ENCODE assay signal across 25 cellular contexts in the genomic region with DNA sequence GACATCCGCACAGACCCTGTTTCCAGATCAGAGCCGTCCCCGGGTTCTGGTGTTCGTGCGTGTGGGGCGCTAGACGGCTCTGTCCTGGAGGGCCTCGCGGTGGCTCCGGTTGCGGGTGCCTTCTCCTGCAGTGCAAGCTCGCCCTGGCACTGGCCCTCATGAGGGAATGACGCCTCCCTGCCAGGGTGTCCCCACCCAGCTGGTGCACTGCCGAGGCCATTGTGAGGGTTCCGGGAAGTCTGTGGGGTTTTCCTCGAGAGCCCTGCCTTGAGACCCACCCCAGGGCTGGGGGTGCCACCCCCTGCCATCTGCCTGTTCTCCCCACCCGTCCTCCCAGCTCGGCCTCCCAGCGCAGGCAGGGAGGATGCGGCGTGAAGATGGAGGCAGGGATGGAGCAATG. TPM values are rescaled to one million over a fixed set of nuclear protein-coding genes. Genes with fewer than 3 reads are reported as not detected.
DNase-seq lines count a peak whose midpoint lies in the region; ATAC-seq, FAIRE-seq and TF ChIP-seq lines count a peak whose summit lies in the region.
"Had no signal": no experiment of that assay in that cellular context is flagged by ENCODE, and none has a peak within 500 bp of the region (broad histone marks: within the 10 kb centered on the region; RNA-seq: fewer than 3 reads in every experiment).

No MANE protein-coding gene starts in this region.

- H4K8ac ChIP-seq in IMR-90 (ENCODE audit: low read depth in 2 of 2, low read length in 2 of 2) (no peak overlapping the region), H1 (ENCODE audit: extremely low read depth, insufficient read depth, low read length) (peak overlapping the region; percentile 81; the same call in 1 of the 2 replicates)

- H3K27ac ChIP-seq in IMR-90 (ENCODE audit: insufficient read depth, low read length) (no peak overlapping the region), H1 (ENCODE audit: low read depth, low read length) (no peak overlapping the region), upper lobe of right lung (no peak overlapping the region)

- H2BK15ac ChIP-seq in IMR-90 (ENCODE audit: low read depth, low read length) (no peak overlapping the region), H1 (ENCODE audit: low read length) (no peak overlapping the region)

- no peak overlapping the region for H3K4me3 Mint-ChIP-seq in immature natural killer cell
- H3K4me3 Mint-ChIP-seq: B cell; CD4-positive, alpha-beta T cell had no signal

- H2AK5ac ChIP-seq in IMR-90 (ENCODE audit: low read depth, low read length) = no peak overlapping the region
- H2AK5ac ChIP-seq in H1 (ENCODE audit: low read depth, low read length) = no peak overlapping the region

- TF ChIP-seq RAD21 in IMR-90 (IDR thresholded peaks at IDR 0.05; ENCODE audit: low read length) (no peak), H1 (IDR thresholded peaks at IDR 0.05 in 1 of 2, conservative IDR thresholded peaks at IDR 0.05 in 1 of 2; ENCODE audit: low read depth in 2 of 2, low read length in 2 of 2) (no peak)

- H3K4me1 Mint-ChIP-seq in immature natural killer cell = no peaks in the 10 kb centered on the region
- H3K4me1 Mint-ChIP-seq: B cell had no signal

- H2BK20ac ChIP-seq in IMR-90 (ENCODE audit: low read depth, low read length) (no peak overlapping the region), H1 (ENCODE audit: low read length) (no peak overlapping the region)

- H3K4ac ChIP-seq in IMR-90 (ENCODE audit: low read depth, low read length) = no peak overlapping the region
- H3K4ac ChIP-seq in H1 (replicated peaks; ENCODE audit: insufficient read length, low read depth, low read length) = no peak overlapping the region

- WGBS in IMR-90 (ENCODE audit: extremely low coverage in 2 of 2, insufficient read length in 1 of 2), 2 experiments = 93% methylated on average over 14 of the region's 21 CpGs; no CpG with 5 or more reads in 1 of the 2 experiments
- 91% methylated on average over 20 of the region's 21 CpGs; no CpG with 5 or more reads in 1 of the 2 experiments for WGBS in H1 (ENCODE audit: extremely low coverage in 1 of 2, insufficient coverage in 1 of 2, insufficient read length in 1 of 2, insufficient replicate concordance in 2 of 2, low coverage in 1 of 2, low lambda C conversion rate in 2 of 2, missing lambda C conversion rate in 1 of 2), 2 experiments

- no peak overlapping the region for H3K23ac ChIP-seq in IMR-90 (ENCODE audit: low read depth, low read length)
- no peak overlapping the region for H3K23ac ChIP-seq in H1 (ENCODE audit: insufficient read length)

- H3K79me2 ChIP-seq in H1 (ENCODE audit: control insufficient read depth in 1 of 2, insufficient read depth in 2 of 2, low read length in 2 of 2) = no peaks in the 10 kb centered on the region; a peak in 1 of 4 replicates

- H2AFZ ChIP-seq in IMR-90 (replicated peaks; ENCODE audit: low read length, poor library complexity) (no peak overlapping the region), H1 (ENCODE audit: low read length) (no peak overlapping the region)

- no peak overlapping the region for H3K27ac Mint-ChIP-seq in immature natural killer cell
- H3K27ac Mint-ChIP-seq: B cell; CD4-positive, alpha-beta T cell had no signal

- peaks cover 9% of the 10 kb centered on the region for H3K4me1 ChIP-seq in IMR-90 (ENCODE audit: control insufficient read depth, insufficient read depth, low read length)
- H3K4me1 ChIP-seq in H1 (replicated peaks in 1 of 4; ENCODE audit: control insufficient read depth in 3 of 4, insufficient read depth in 4 of 4, low read length in 3 of 4) = peaks cover 0 to 14% (median 6%) of the 10 kb centered on the region in 4 experiments; a peak in 3 of 7 replicates
- H3K4me1 ChIP-seq in upper lobe of right lung = no peaks in the 10 kb centered on the region
- H3K4me1 ChIP-seq: Caco-2 had no signal

- H2BK5ac ChIP-seq in IMR-90 (ENCODE audit: low read depth, low read length, poor library complexity, severe bottlenecking) (no peak overlapping the region), H1 (ENCODE audit: low read depth, low read length) (peak overlapping the region; percentile 86)

- H3K4me3 ChIP-seq in IMR-90 (ENCODE audit: insufficient read depth, low read depth, low read length) = no peak overlapping the region
- no peak overlapping the region for H3K4me3 ChIP-seq in H1 (ENCODE audit: extremely low read depth in 1 of 4, insufficient read depth in 2 of 4, low read depth in 3 of 4, low read length in 4 of 4)
- H3K4me3 ChIP-seq in upper lobe of right lung = no peak overlapping the region

- H3K9ac ChIP-seq in IMR-90 (ENCODE audit: low read depth, low read length) (no peak overlapping the region), H1 (replicated peaks in 1 of 4; ENCODE audit: extremely low read depth in 1 of 4, low read depth in 3 of 4, low read length in 3 of 4) (no peak overlapping the region)

- BruUV-seq in IMR-90 (replicated peaks; lab: Mats Ljungman, UMichigan) = no TSS peak

- H3K9me3 ChIP-seq in IMR-90 (ENCODE audit: control insufficient read depth, insufficient read depth, low read length) (no peaks in the 10 kb centered on the region), H1 (ENCODE audit: insufficient read depth in 2 of 2, low read depth in 1 of 2, low read length in 1 of 2) (no peaks in the 10 kb centered on the region), upper lobe of right lung (no peaks in the 10 kb centered on the region)
- H3K9me3 ChIP-seq: Caco-2 had no signal

- H3K9me3 Mint-ChIP-seq in immature natural killer cell = no peaks in the 10 kb centered on the region
- H3K9me3 Mint-ChIP-seq: CD4-positive, alpha-beta T cell had no signal

- no peak overlapping the region for H2AK9ac ChIP-seq in IMR-90 (replicated peaks; ENCODE audit: low read depth, low read length, poor library complexity)

- DNase-seq in left ventricle myocardium superior = peak; percentile 26
- no peak for DNase-seq in Right ventricle myocardium superior
- DNase-seq in IMR-90 = no peak
- DNase-seq in H1 (ENCODE audit: low read depth in 1 of 2, low spot score in 2 of 2) = no peak
- no peak for DNase-seq in upper lobe of right lung
- DNase-seq in immature natural killer cell = no peak
- DNase-seq in COLO829 (ENCODE audit: low spot score) = no peak
- DNase-seq: Caco-2; CD4-positive, alpha-beta T cell; MM.1S; NCI-H1048; NCI-H1417 treated with DMSO at 0.1 percent for 48 hours; NCI-H187; NCI-H446; NCI-H526; SHP77 had no signal

- CTCF ChIA-PET in IMR-90 (lab: Yijun Ruan, JAX) (no interaction called here), H1 (lab: Charles Lee; ENCODE audit: partially characterized antibody) (interaction anchor here (0.6 to 6.4 kb wide), 10 partner anchors 9 to 155 kb away, joined by 3 to 41 read pairs (median 12); no protein-coding TSS in a partner anchor)

- no peak overlapping the region for H3K4me2 ChIP-seq in IMR-90 (ENCODE audit: low read depth, low read length)
- H3K4me2 ChIP-seq in H1 (ENCODE audit: insufficient read depth in 1 of 2, low read depth in 2 of 2, low read length in 2 of 2) = 0 out of 4 replicates have a peak overlapping the region, but pooled peaks of 1 of the 2 experiments have one; percentile 9

- no peak overlapping the region for H3K14ac ChIP-seq in IMR-90 (replicated peaks; ENCODE audit: low read depth, low read length)
- no peak overlapping the region for H3K14ac ChIP-seq in H1 (ENCODE audit: insufficient read length)

- H3K18ac ChIP-seq in IMR-90 (ENCODE audit: low read depth, low read length) = no peak overlapping the region
- H3K18ac ChIP-seq in H1 (ENCODE audit: extremely low read depth, low read length) = no peak overlapping the region; the same call in 1 of the 2 replicates

- TF ChIP-seq CTCF in IMR-90 (conservative IDR thresholded peaks at IDR 0.05; ENCODE audit: low read depth, low read length) = no peak
- no peak for TF ChIP-seq CTCF in H1 (IDR thresholded peaks at IDR 0.05; ENCODE audit: control extremely low read depth in 1 of 3, insufficient read depth in 1 of 3, low read depth in 1 of 3, low read length in 3 of 3)
- TF ChIP-seq CTCF in upper lobe of right lung (IDR thresholded peaks at IDR 0.05) = no peak

- no peak overlapping the region for H4K5ac ChIP-seq in IMR-90 (ENCODE audit: low read depth, low read length)
- no peak overlapping the region for H4K5ac ChIP-seq in H1 (ENCODE audit: insufficient read length, low read depth, low read length)

- H3K27me3 Mint-ChIP-seq in immature natural killer cell (ENCODE audit: low read depth in 3 of 3) = no peaks in the 10 kb centered on the region
- H3K27me3 Mint-ChIP-seq: B cell; CD4-positive, alpha-beta T cell had no signal

- FAIRE-seq in H1 (lab: Jason Lieb, UNC) = no peak
- FAIRE-seq: A204.1, G401.6, GM12892, GM18507, GM19239, H54, RCC 7860 had no signal

- H3K79me1 ChIP-seq in IMR-90 (ENCODE audit: low read depth in 1 of 2, low read length in 2 of 2) (peaks cover 4 to 51% of the 10 kb centered on the region in 2 experiments; a peak in 3 of 4 replicates), H1 (ENCODE audit: low read depth, low read length) (peaks cover 3% of the 10 kb centered on the region; the same call in 1 of the 2 replicates)

- H4K20me1 ChIP-seq in IMR-90 (ENCODE audit: insufficient read depth, low read length) (peaks cover 24% of the 10 kb centered on the region), H1 (replicated peaks in 1 of 2; ENCODE audit: control insufficient read depth in 1 of 2, insufficient read depth in 2 of 2, low read length in 2 of 2) (peaks cover 1 to 3% of the 10 kb centered on the region in 2 experiments)

- intact Hi-C loops in left ventricle myocardium superior (cut with micrococcal nuclease) (no loop called here), Right ventricle myocardium superior (cut with DNase I) (no loop called here), IMR-90 (cut with micrococcal nuclease) (no loop called here), upper lobe of right lung (cut with DNase I) (no loop called here)

- no peak overlapping the region for H2BK12ac ChIP-seq in H1 (ENCODE audit: low read depth, low read length)

- no peak for TF ChIP-seq EP300 in H1 (IDR thresholded peaks at IDR 0.05; ENCODE audit: borderline replicate concordance in 1 of 2, low read depth in 2 of 2, low read length in 2 of 2)

- H2BK120ac ChIP-seq in IMR-90 (ENCODE audit: low read depth, low read length) = peak overlapping the region; percentile 27; the same call in 1 of the 2 replicates
- H2BK120ac ChIP-seq in H1 (replicated peaks; ENCODE audit: low read depth, low read length) = no peak overlapping the region

- ATAC-seq in left ventricle myocardium superior (no peak), Right ventricle myocardium superior (ENCODE audit: poor library complexity) (no peak), IMR-90 (ENCODE audit: low read depth) (0 out of 2 replicates have a peak, but pooled peaks have one; percentile 9), upper lobe of right lung (peak; percentile 7)

- H3K36me3 ChIP-seq in IMR-90 (ENCODE audit: control insufficient read depth, insufficient read depth, low read length) (peaks cover 34% of the 10 kb centered on the region), H1 (ENCODE audit: control insufficient read depth in 2 of 4, insufficient read depth in 4 of 4, low read length in 3 of 4) (no peaks in the 10 kb centered on the region), upper lobe of right lung (peaks cover 21% of the 10 kb centered on the region)

- H4K91ac ChIP-seq in IMR-90 (ENCODE audit: insufficient read depth, low read depth, low read length) (no peak overlapping the region), H1 (replicated peaks; ENCODE audit: insufficient read length, low read length) (peak overlapping the region; percentile 25)

- no peaks in the 10 kb centered on the region for H3K27me3 ChIP-seq in IMR-90 (ENCODE audit: control insufficient read depth, insufficient read depth, low read length)
- no peaks in the 10 kb centered on the region for H3K27me3 ChIP-seq in H1 (replicated peaks in 1 of 4; ENCODE audit: control insufficient read depth in 3 of 4, extremely low read depth in 1 of 4, insufficient read depth in 3 of 4, low read length in 3 of 4)
- H3K27me3 ChIP-seq in upper lobe of right lung = no peaks in the 10 kb centered on the region

- TF ChIP-seq POLR2A in IMR-90 (IDR thresholded peaks at IDR 0.05; ENCODE audit: low read depth, low read length) (no peak), H1 (IDR thresholded peaks at IDR 0.05; ENCODE audit: control extremely low read depth in 1 of 2, low read depth in 2 of 2, low read length in 2 of 2) (no peak)

- dilution Hi-C loops in IMR-90 (cut with HindIII; ENCODE audit: low sequenced_read_pairs, unreplicated experiment) = no loop called here

- no peaks in the 10 kb centered on the region for H3K36me3 Mint-ChIP-seq in immature natural killer cell

- POLR2A ChIA-PET in IMR-90 (lab: Charles Lee; ENCODE audit: unreplicated experiment) (no interaction called here), H1 (lab: Charles Lee; ENCODE audit: partially characterized antibody) (interaction anchor here (1.0 kb wide), 1 partner anchor 10 kb away, joined by 4 read pairs; no protein-coding TSS in a partner anchor)

- H3K56ac ChIP-seq in IMR-90 (ENCODE audit: extremely low read depth, insufficient read depth, low read length) = no peak overlapping the region
- no peak overlapping the region for H3K56ac ChIP-seq in H1 (replicated peaks; ENCODE audit: insufficient read length, low read depth, low read length)

- no peaks in the 10 kb centered on the region for H3K23me2 ChIP-seq in H1 (ENCODE audit: low read depth, low read length)

- in situ Hi-C loops in IMR-90 (cut with MboI; ENCODE audit: low sequenced_read_pairs) = no loop called here

- H3K9me1 ChIP-seq in IMR-90 (ENCODE audit: insufficient read depth, low read length) = peaks cover 7% of the 10 kb centered on the region

RNA-seq across cellular contexts. Expression of a gene that starts 19.2 kb away (rescaled TPM):
- total RNA-seq in left ventricle myocardium superior (2.1 TPM), Right ventricle myocardium superior (2.8 TPM), IMR-90 (2012; rRNA removed) (0.18 and 0.28 TPM in 2 replicates), upper lobe of right lung (18.6 TPM)
- polyA plus RNA-seq in IMR-90 (2012; rRNA removed) (0.04 TPM in 1 of 2 replicates, not detected in the other), H1 (2011; rRNA removed) (0.36 and 0.45 TPM in 2 replicates), immature natural killer cell (1 to 10 TPM in 2 of 3 donors, under 1 TPM in 1; 0.25 to 2.8 (median 2.3) TPM)
- polyA plus RNA-seq in IMR-90 (2012; cell fraction: cytosol; rRNA removed) = 0.04 TPM in 1 of 2 replicates, not detected in the other
- 0.33 and 0.40 TPM in 2 replicates for polyA plus RNA-seq in IMR-90 (2012; cell fraction: nucleus; rRNA removed; ENCODE audit: low replicate concordance)
- 0.25 and 0.26 TPM in 2 replicates for total RNA-seq in H1 (2021; fragmentation: NEBNext Ultra II Directional; extraction: Animal tissue kit (Norgen Biotek cat#: 25700))
- 0.61 TPM for polyA plus RNA-seq in H1 (2011; cell fraction: cytosol; rRNA removed)
- 0.16 TPM for polyA plus RNA-seq in H1 (2011; cell fraction: nucleus; rRNA removed)
- polyA plus RNA-seq in H1 (2012, experiment 1 of 2) = 0.13 to 0.46 TPM (median 0.29 TPM) in 3 of 4 replicates, not detected in the other
- 0.14 TPM for polyA plus RNA-seq in H1 (2012, experiment 2 of 2)
- polyA plus RNA-seq in H1 (2013, experiment 1 of 2) = 0.36 TPM
- polyA plus RNA-seq in H1 (2013, experiment 2 of 2) = 0.40 TPM
- polyA minus RNA-seq in H1 (2011; rRNA and poly(A)+ RNA removed) = 0.07 and 0.13 TPM in 2 replicates
- not detected for polyA minus RNA-seq in H1 (2011; cell fraction: cytosol; rRNA and poly(A)+ RNA removed)
- polyA minus RNA-seq in H1 (2011; cell fraction: nucleus; rRNA and poly(A)+ RNA removed) = not detected
- total RNA-seq: Caco-2, OCI-LY7 had no signal

RNA-seq across cellular contexts. Expression of a gene that starts 22.5 kb away (rescaled TPM):
- total RNA-seq in left ventricle myocardium superior (74.6 TPM), Right ventricle myocardium superior (61.3 TPM), IMR-90 (2012; rRNA removed) (25.5 and 34.4 TPM in 2 replicates), upper lobe of right lung (66.3 TPM)
- polyA plus RNA-seq in IMR-90 (2012; rRNA removed) (33.3 and 44.5 TPM in 2 replicates), H1 (2011; rRNA removed) (6.2 and 13.6 TPM in 2 replicates), immature natural killer cell (under 1 TPM in 1 of 3 donors, not detected in 2; 0.09 TPM)
- polyA plus RNA-seq in IMR-90 (2012; cell fraction: cytosol; rRNA removed) = 29.2 and 50.1 TPM in 2 replicates
- 24.5 and 49.2 TPM in 2 replicates for polyA plus RNA-seq in IMR-90 (2012; cell fraction: nucleus; rRNA removed; ENCODE audit: low replicate concordance)
- total RNA-seq in H1 (2021; fragmentation: NEBNext Ultra II Directional; extraction: Animal tissue kit (Norgen Biotek cat#: 25700)) = 19.9 and 21.1 TPM in 2 replicates
- 10.8 TPM for polyA plus RNA-seq in H1 (2011; cell fraction: cytosol; rRNA removed)
- polyA plus RNA-seq in H1 (2011; cell fraction: nucleus; rRNA removed) = 19.0 TPM
- 13.5 to 20.6 TPM (median 17.0 TPM) in 4 replicates for polyA plus RNA-seq in H1 (2012, experiment 1 of 2)
- 13.5 TPM for polyA plus RNA-seq in H1 (2012, experiment 2 of 2)
- 18.3 TPM for polyA plus RNA-seq in H1 (2013, experiment 1 of 2)
- polyA plus RNA-seq in H1 (2013, experiment 2 of 2) = 17.5 TPM
- 4.9 and 7.8 TPM in 2 replicates for polyA minus RNA-seq in H1 (2011; rRNA and poly(A)+ RNA removed)
- 10.4 TPM for polyA minus RNA-seq in H1 (2011; cell fraction: cytosol; rRNA and poly(A)+ RNA removed)
- 6.6 TPM for polyA minus RNA-seq in H1 (2011; cell fraction: nucleus; rRNA and poly(A)+ RNA removed)

RNA-seq across cellular contexts. Expression of a gene that starts 54.3 kb away (rescaled TPM):
- total RNA-seq in left ventricle myocardium superior = 846 TPM
- total RNA-seq in Right ventricle myocardium superior = 760 TPM
- total RNA-seq in IMR-90 (2012; rRNA removed) = 119 and 121 TPM in 2 replicates
- 407 and 444 TPM in 2 replicates for polyA plus RNA-seq in IMR-90 (2012; rRNA removed)
- polyA plus RNA-seq in IMR-90 (2012; cell fraction: cytosol; rRNA removed) = 218 and 593 TPM in 2 replicates
- 457 and 800 TPM in 2 replicates for polyA plus RNA-seq in IMR-90 (2012; cell fraction: nucleus; rRNA removed; ENCODE audit: low replicate concordance)
- total RNA-seq in H1 (2021; fragmentation: NEBNext Ultra II Directional; extraction: Animal tissue kit (Norgen Biotek cat#: 25700)) = 187 and 197 TPM in 2 replicates
- polyA plus RNA-seq in H1 (2011; rRNA removed) = 285 and 392 TPM in 2 replicates
- polyA plus RNA-seq in H1 (2011; cell fraction: cytosol; rRNA removed) = 228 TPM
- 492 TPM for polyA plus RNA-seq in H1 (2011; cell fraction: nucleus; rRNA removed)
- 186 to 340 TPM (median 248 TPM) in 4 replicates for polyA plus RNA-seq in H1 (2012, experiment 1 of 2)
- polyA plus RNA-seq in H1 (2012, experiment 2 of 2) = 326 TPM
- polyA plus RNA-seq in H1 (2013, experiment 1 of 2) = 164 TPM
- 162 TPM for polyA plus RNA-seq in H1 (2013, experiment 2 of 2)
- 155 and 179 TPM in 2 replicates for polyA minus RNA-seq in H1 (2011; rRNA and poly(A)+ RNA removed)
- polyA minus RNA-seq in H1 (2011; cell fraction: cytosol; rRNA and poly(A)+ RNA removed) = 203 TPM
- polyA minus RNA-seq in H1 (2011; cell fraction: nucleus; rRNA and poly(A)+ RNA removed) = 91.6 TPM
- total RNA-seq in upper lobe of right lung = 458 TPM
- 100 to 1,000 TPM; 382 to 635 (median 466) TPM for polyA plus RNA-seq in immature natural killer cell

Comparison
In these comparisons a context has a peak if more than half of its experiments do, and no peak if none do; other contexts are left out.
1. ATAC-seq: peak in IMR-90 (single experiment) and upper lobe of right lung (single experiment); none in left ventricle myocardium superior (single experiment) and Right ventricle myocardium superior (single experiment).